30 cellular contexts compared by ENCODE assay signal in the genomic region with DNA sequence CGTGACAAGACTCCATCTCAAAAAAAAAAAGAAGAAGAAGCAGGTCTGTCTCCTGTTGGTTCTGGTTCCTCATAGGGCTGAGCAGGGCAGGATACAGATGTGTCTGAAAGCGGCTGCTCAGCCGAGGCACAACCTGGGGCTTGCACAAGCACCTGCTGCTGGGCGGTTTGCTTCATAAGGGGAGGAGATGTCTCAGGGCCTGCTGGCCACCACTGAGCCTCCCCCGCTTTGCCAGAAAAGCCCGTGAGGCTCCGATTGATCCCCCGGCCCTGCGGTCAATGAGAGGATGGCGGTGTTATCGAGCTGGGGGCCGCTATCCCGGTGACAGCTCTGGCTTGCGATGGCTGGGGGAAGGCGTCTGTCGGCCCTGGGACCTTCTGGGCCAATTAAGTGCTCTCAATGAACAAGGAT.
DNase-seq lines count a peak whose midpoint lies in the region; ATAC-seq and TF ChIP-seq lines count a peak whose summit lies in the region.
"Had no signal": no experiment of that assay in that cellular context is flagged by ENCODE, and none has a peak within 500 bp of the region (broad histone marks: within the 10 kb centered on the region; RNA-seq: fewer than 3 reads in every experiment).

No MANE protein-coding gene starts in this region.

- H4K20me1 ChIP-seq in osteoblast (ENCODE audit: insufficient read depth, low read length): no peaks in the 10 kb centered on the region

- peaks cover 18% of the 10 kb centered on the region for H3K9me3 Mint-ChIP-seq in WTC11

- H3K4me3 Mint-ChIP-seq in WTC11: no peak overlapping the region
- H3K4me3 Mint-ChIP-seq: activated CD4-positive, alpha-beta memory T cell treated with anti-CD3 and anti-CD28 coated beads, Interleukin-2, amount 10 ng/mL, durations not matched to agents 7 days and 5 days; activated naive CD4-positive, alpha-beta T cell treated with anti-CD3 and anti-CD28 coated beads, Interleukin-2, amount 10 ng/mL, durations not matched to agents 7 days and 5 days; dendritic cell treated with granulocyte-macrophage colony-stimulating factor and Interleukin-4, amounts not matched to agents 40 ng/mL and 50 ng/mL, for 4 days; IgD-negative memory B cell; immature natural killer cell had no signal

- CTCF ChIA-PET in WTC11 (lab: Charles Lee): no interaction called here

- POLR2A ChIA-PET in WTC11 (lab: Charles Lee): no interaction called here

- no peaks in the 10 kb centered on the region for H3K4me1 ChIP-seq in osteoblast (ENCODE audit: insufficient read depth, low read length)
- H3K4me1 ChIP-seq: body of pancreas, sigmoid colon, SJSA1 had no signal

- H3K27ac ChIP-seq in osteoblast (ENCODE audit: low read depth, low read length): no peak overlapping the region
- H3K27ac ChIP-seq: body of pancreas, neutrophil, sigmoid colon, SJSA1 had no signal

- no peaks in the 10 kb centered on the region for H3K27me3 ChIP-seq in osteoblast (ENCODE audit: insufficient read depth, low read length)
- H3K27me3 ChIP-seq: BE2C, body of pancreas had no signal

- peaks cover 21% of the 10 kb centered on the region for H3K4me1 Mint-ChIP-seq in WTC11
- H3K4me1 Mint-ChIP-seq: activated CD4-positive, alpha-beta memory T cell treated with anti-CD3 and anti-CD28 coated beads, Interleukin-2, amount 10 ng/mL, durations not matched to agents 7 days and 5 days; activated naive CD4-positive, alpha-beta T cell treated with anti-CD3 and anti-CD28 coated beads, Interleukin-2, amount 10 ng/mL, durations not matched to agents 7 days and 5 days; immature natural killer cell had no signal

- TF ChIP-seq CTCF in GM12865 (IDR thresholded peaks at IDR 0.05; ENCODE audit: insufficient read depth, low read depth, low read length, missing control alignments): no peak
- TF ChIP-seq CTCF in WTC11 (IDR thresholded peaks at IDR 0.05): no peak
- no peak for TF ChIP-seq CTCF in osteoblast (IDR thresholded peaks at IDR 0.05; ENCODE audit: extremely low read depth, low read depth, low read length)

- H2AFZ ChIP-seq in osteoblast (ENCODE audit: low read length): no peak overlapping the region

- no peaks in the 10 kb centered on the region for H3K79me2 ChIP-seq in osteoblast (ENCODE audit: insufficient read depth, low read length)

- H3K36me3 Mint-ChIP-seq in WTC11: peaks cover 16% of the 10 kb centered on the region
- H3K36me3 Mint-ChIP-seq: immature natural killer cell had no signal

- H3K4me3 ChIP-seq in GM12865 (ENCODE audit: low read depth, low read length) (no peak overlapping the region), osteoblast (ENCODE audit: insufficient read depth, low read length) (no peak overlapping the region)
- H3K4me3 ChIP-seq: body of pancreas, sigmoid colon, SJSA1 had no signal

- H3K4me2 ChIP-seq in osteoblast (ENCODE audit: insufficient read depth, low read length): no peak overlapping the region

- peak; percentile 10 for DNase-seq in GM12865 (ENCODE audit: low read depth)
- DNase-seq in NOMO-1 (lab: John Stamatoyannopoulos, UW; ENCODE audit: unreplicated experiment in 2 of 2): peak; percentile 36 to 47
- no peak for DNase-seq in WTC11 (ENCODE audit: low spot score)
- DNase-seq in osteoblast (ENCODE audit: insufficient read length, low spot score, missing footprints): peak; percentile 53
- DNase-seq in HT-29 (ENCODE audit: low spot score): no peak
- DNase-seq in LoVo (ENCODE audit: low spot score): no peak
- no peak for DNase-seq in NCI-H82 (lab: John Stamatoyannopoulos, UW)
- DNase-seq: ACHN; activated CD4-positive, alpha-beta memory T cell treated with anti-CD3 and anti-CD28 coated beads, Interleukin-2, amount 10 ng/mL, durations not matched to agents 7 days and 5 days; activated CD4-positive, alpha-beta T cell treated with anti-CD3 and anti-CD28 coated beads for 1 hour; activated CD8-positive, alpha-beta memory T cell treated with anti-CD3 and anti-CD28 coated beads, Interleukin-2, amount 50 U/mL, for 48 hours; activated naive CD4-positive, alpha-beta T cell treated with anti-CD3 and anti-CD28 coated beads, Interleukin-2, amount 10 ng/mL, durations not matched to agents 7 days and 5 days; BE2C; body of pancreas; erythroblast; immature natural killer cell; left cardiac atrium; mesenchymal stem cell; NCI-H1930; NCI-H526; sigmoid colon; stimulated activated CD4-positive, alpha-beta T cell treated with anti-CD3 and anti-CD28 coated beads, Interleukin-4, amount 100 ng/mL, for 1 hour; T-helper 1 cell; trophoblast cell had no signal

- H3K9me3 ChIP-seq in osteoblast (ENCODE audit: low read depth, low read length): no peaks in the 10 kb centered on the region
- H3K9me3 ChIP-seq: BE2C, neutrophil had no signal

- ATAC-seq in WTC11 (no peak), HG03159 (IDR thresholded peaks at IDR 0.05; ENCODE audit: unreplicated experiment) (no peak)
- ATAC-seq: body of pancreas, left cardiac atrium had no signal

- no peaks in the 10 kb centered on the region for H3K36me3 ChIP-seq in osteoblast (ENCODE audit: insufficient read depth, low read length)
- H3K36me3 ChIP-seq: BE2C, neutrophil, sigmoid colon, SJSA1 had no signal

- H3K27ac Mint-ChIP-seq in WTC11: peak overlapping the region; percentile 48; the same call in 1 of the 2 replicates
- H3K27ac Mint-ChIP-seq: activated CD4-positive, alpha-beta memory T cell treated with anti-CD3 and anti-CD28 coated beads, Interleukin-2, amount 10 ng/mL, durations not matched to agents 7 days and 5 days; activated naive CD4-positive, alpha-beta T cell treated with anti-CD3 and anti-CD28 coated beads, Interleukin-2, amount 10 ng/mL, durations not matched to agents 7 days and 5 days; dendritic cell treated with granulocyte-macrophage colony-stimulating factor and Interleukin-4, amounts not matched to agents 40 ng/mL and 50 ng/mL, for 4 days; immature natural killer cell; progenitor cell of endocrine pancreas had no signal

- peaks cover 3% of the 10 kb centered on the region; the same call in 1 of the 2 replicates for H3K27me3 Mint-ChIP-seq in WTC11 (ENCODE audit: low read depth)

TF ChIP-seq in WTC11, 78 proteins besides CTCF, POLR2A, EP300 and RAD21:
- TF ChIP-seq NFATC4 (CRISPR knock-in tag; IDR thresholded peaks at IDR 0.05): no peak
- TF ChIP-seq, protein P1, sequence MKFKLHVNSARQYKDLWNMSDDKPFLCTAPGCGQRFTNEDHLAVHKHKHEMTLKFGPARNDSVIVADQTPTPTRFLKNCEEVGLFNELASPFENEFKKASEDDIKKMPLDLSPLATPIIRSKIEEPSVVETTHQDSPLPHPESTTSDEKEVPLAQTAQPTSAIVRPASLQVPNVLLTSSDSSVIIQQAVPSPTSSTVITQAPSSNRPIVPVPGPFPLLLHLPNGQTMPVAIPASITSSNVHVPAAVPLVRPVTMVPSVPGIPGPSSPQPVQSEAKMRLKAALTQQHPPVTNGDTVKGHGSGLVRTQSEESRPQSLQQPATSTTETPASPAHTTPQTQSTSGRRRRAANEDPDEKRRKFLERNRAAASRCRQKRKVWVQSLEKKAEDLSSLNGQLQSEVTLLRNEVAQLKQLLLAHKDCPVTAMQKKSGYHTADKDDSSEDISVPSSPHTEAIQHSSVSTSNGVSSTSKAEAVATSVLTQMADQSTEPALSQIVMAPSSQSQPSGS (CRISPR knock-in tag; IDR thresholded peaks at IDR 0.05; ENCODE audit: borderline replicate concordance, low read depth): no peak
- no peak for TF ChIP-seq ZNF423 (CRISPR knock-in tag; IDR thresholded peaks at IDR 0.05)
TF ChIP-seq in WTC11: peak in this region for 0.

Comparison
In these comparisons a context has a peak if more than half of its experiments do, and no peak if none do; other contexts are left out.
1. DNase-seq: peak in GM12865 (single experiment), NOMO-1 (2 of 2) and osteoblast (single experiment); none in WTC11 (single experiment), HT-29 (single experiment), LoVo (single experiment) and NCI-H82 (single experiment).